In genomic region chr1:109389638-109390341, GRCh38 we compare ENCODE assay signal across 1 cellular context.
TF ChIP-seq lines count a peak whose summit lies in the region.

No MANE protein-coding gene starts in this region.

TF ChIP-seq in IMR-90, 13 proteins besides CTCF, POLR2A, EP300 and RAD21 (continued from another document):
- TF ChIP-seq ELK1 (IDR thresholded peaks at IDR 0.05; ENCODE audit: borderline replicate concordance, low read depth, low read length) (no peak), USF2 (IDR thresholded peaks at IDR 0.05; ENCODE audit: low read depth, low read length) (no peak), RFX5 (IDR thresholded peaks at IDR 0.05; ENCODE audit: low read depth, low read length) (no peak), MAFK (IDR thresholded peaks at IDR 0.05; ENCODE audit: low read depth, low read length) (no peak), NFE2L2 (IDR thresholded peaks at IDR 0.05; ENCODE audit: low read depth, low read length) (no peak), CEBPB (IDR thresholded peaks at IDR 0.05; ENCODE audit: low read depth, low read length) (no peak), MAZ (IDR thresholded peaks at IDR 0.05; ENCODE audit: borderline replicate concordance, low read depth, low read length) (no peak), SMC3 (IDR thresholded peaks at IDR 0.05; ENCODE audit: low read depth, low read length) (no peak), MXI1 (IDR thresholded peaks at IDR 0.05; ENCODE audit: borderline replicate concordance, low read depth, low read length) (no peak), CHD1 (IDR thresholded peaks at IDR 0.05; ENCODE audit: low read depth, low read length) (no peak)
